ENCODE assay signal across 8 cellular contexts in genomic region chrX:137051978-137052640, GRCh38. TPM values are rescaled to one million over a fixed set of nuclear protein-coding genes. Genes with fewer than 3 reads are reported as not detected.
DNase-seq lines count a peak whose midpoint lies in the region; ATAC-seq and TF ChIP-seq lines count a peak whose summit lies in the region.

No MANE protein-coding gene starts in this region.

- H3K36me3 ChIP-seq in mesendoderm (ENCODE audit: control insufficient read depth, insufficient read depth, low read length) = no peaks in the 10 kb centered on the region

- H3K18ac ChIP-seq in mesendoderm (ENCODE audit: low read length) = no peak overlapping the region

- H3K4me2 ChIP-seq in mesendoderm (ENCODE audit: low read length) = peak overlapping the region; percentile 57

- H3K79me2 ChIP-seq in mesendoderm (ENCODE audit: control insufficient read depth, insufficient read depth, low read length) = no peaks in the 10 kb centered on the region

- no peak overlapping the region for H3K9ac ChIP-seq in mesendoderm (ENCODE audit: low read length)

- in situ Hi-C loops in ACHN (cut with HindIII; ENCODE audit: low pct_ligation_motif_present, low pct_unique_long_range_greater_than_20kb, low sequenced_read_pairs) = no loop called here

- no peak overlapping the region for H3K56ac ChIP-seq in mesendoderm (ENCODE audit: low read length)

- H3K4ac ChIP-seq in mesendoderm (ENCODE audit: low read depth, low read length) = no peak overlapping the region

- ATAC-seq in GM18520 (IDR thresholded peaks at IDR 0.05; ENCODE audit: unreplicated experiment) = peak; percentile 88
- peak; percentile 62 for ATAC-seq in HG03060 (IDR thresholded peaks at IDR 0.05; ENCODE audit: low read depth, unreplicated experiment)

- intact Hi-C loops in dorsolateral prefrontal cortex (cut with DNase I) = loop anchor here in 1 of 2 donors (10.0 kb wide), 1 partner anchor 97 kb away; no protein-coding TSS in a partner anchor

- no peak overlapping the region for H3K23ac ChIP-seq in mesendoderm (ENCODE audit: low read length)

- no peak overlapping the region for H2AK5ac ChIP-seq in mesendoderm (ENCODE audit: low read length)

- peak; percentile 14 to 78 (median 68) for TF ChIP-seq CTCF in dorsolateral prefrontal cortex (IDR thresholded peaks at IDR 0.05 in 54 of 56, conservative IDR thresholded peaks at IDR 0.05 in 2 of 56; ENCODE audit: low read depth in 1 of 56, partially characterized antibody in 56 of 56)

- H3K4me3 ChIP-seq in dorsolateral prefrontal cortex = peak overlapping the region; percentile 22 to 66 (median 50)
- H3K4me3 ChIP-seq in mesendoderm (ENCODE audit: low read length) = no peak overlapping the region

- H4K8ac ChIP-seq in mesendoderm (ENCODE audit: low read depth, low read length) = no peak overlapping the region

- no peak overlapping the region for H2BK120ac ChIP-seq in mesendoderm (ENCODE audit: low read depth, low read length)

- no peak overlapping the region for H3K27ac ChIP-seq in dorsolateral prefrontal cortex
- H3K27ac ChIP-seq in mesendoderm (ENCODE audit: low read depth, low read length) = no peak overlapping the region

- no peak overlapping the region for H4K5ac ChIP-seq in mesendoderm (ENCODE audit: low read length)

- no peak overlapping the region for H2BK15ac ChIP-seq in mesendoderm (replicated peaks; ENCODE audit: low read depth)

- peaks cover 0 to 84% (median 27%) of the 10 kb centered on the region in 45 donors for H3K27me3 ChIP-seq in dorsolateral prefrontal cortex
- peaks cover 6% of the 10 kb centered on the region for H3K27me3 ChIP-seq in mesendoderm (ENCODE audit: insufficient read depth, low read length, poor library complexity)

- peak; percentile 40 for DNase-seq in ACHN
- peak; percentile 81 for DNase-seq in NCI-H345 (lab: John Stamatoyannopoulos, UW)
- peak; percentile 74 for DNase-seq in activated CD4-positive, alpha-beta T cell treated with anti-CD3 and anti-CD28 coated beads, Interleukin-2, amount 50 U/mL, for 1 hour
- DNase-seq in dorsolateral prefrontal cortex = peak in 8 of 10 donors; percentile 28 to 79 (median 46)
- peak; percentile 61 for DNase-seq in mesendoderm
- peak; percentile 41 for DNase-seq in stimulated activated CD8-positive, alpha-beta memory T cell treated with anti-CD3 and anti-CD28 coated beads, Interleukin-12 subunit alpha, Interleukin-12 subunit beta, amount 100 ng/mL, for 24 hours (ENCODE audit: extremely low read depth)

- WGBS in mesendoderm (ENCODE audit: extremely low coverage, insufficient coverage, low lambda C conversion rate) = no CpG with 5 or more reads among the region's 37 CpGs

- H3K4me1 ChIP-seq in mesendoderm (ENCODE audit: control insufficient read depth, low read depth, low read length) = no peaks in the 10 kb centered on the region

- H2BK5ac ChIP-seq in mesendoderm (ENCODE audit: low read length) = no peak overlapping the region

- H3K79me1 ChIP-seq in mesendoderm (ENCODE audit: low read length) = no peaks in the 10 kb centered on the region

RNA-seq across cellular contexts. Expression of gene GPR101, which starts 18.3 kb away (rescaled TPM):
- total RNA-seq in dorsolateral prefrontal cortex = under 1 TPM in 4 of 120 experiments, not detected in 116; 0.30 to 0.50 (median 0.33) TPM
- not detected for polyA plus RNA-seq in mesendoderm (2013, experiment 1 of 2)
- polyA plus RNA-seq in mesendoderm (2013, experiment 2 of 2) = not detected
